In the genomic region with DNA sequence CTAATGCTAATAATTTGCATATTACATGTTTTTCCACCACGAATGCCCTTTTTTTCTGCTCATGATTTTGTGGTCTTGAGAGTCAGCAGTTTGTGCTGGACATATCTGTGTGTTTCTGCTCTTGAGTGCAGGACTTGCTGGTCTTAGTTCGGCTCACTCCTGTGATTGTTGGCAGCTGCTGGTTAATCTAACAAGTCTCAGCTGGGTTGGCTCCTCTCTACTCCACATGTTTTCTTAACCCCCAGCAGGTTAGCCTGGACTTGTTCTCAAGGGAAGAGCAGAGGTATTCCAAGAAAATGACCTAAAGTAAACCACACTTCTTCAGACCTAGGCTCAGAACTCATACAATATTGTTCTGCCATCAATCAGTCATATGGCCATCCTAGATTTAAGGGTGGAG, we compare ENCODE assay signal across 19 cellular contexts.
A peak's percentile ranks its signal among the peaks of the same experiment; 100 is the strongest.
DNase-seq lines count a peak whose midpoint lies in the region; ATAC-seq, FAIRE-seq and TF ChIP-seq lines count a peak whose summit lies in the region.
"Had no signal": no experiment of that assay in that cellular context is flagged by ENCODE, and none has a peak within 500 bp of the region (broad histone marks: within the 10 kb centered on the region; RNA-seq: fewer than 3 reads in every experiment).

No MANE protein-coding gene starts in this region.

- no peak for ATAC-seq in HG03196 (IDR thresholded peaks at IDR 0.05; ENCODE audit: unreplicated experiment)
- ATAC-seq: HCT116, K562, PC-3 had no signal

- H3K4me3 ChIP-seq in astrocyte of the spinal cord (ENCODE audit: low read depth, low read length) (no peak overlapping the region), fibroblast of villous mesenchyme (ENCODE audit: low read depth, low read length) (no peak overlapping the region), skeletal muscle cell (ENCODE audit: low read depth, low read length) (no peak overlapping the region)
- H3K4me3 ChIP-seq: K562 had no signal

- DNase-seq in NCI-H82 (lab: John Stamatoyannopoulos, UW) (peak; percentile 68), astrocyte of the spinal cord (ENCODE audit: low read depth, low spot score) (peak; percentile 55), fibroblast of villous mesenchyme (ENCODE audit: low read depth) (peak; percentile 1), skeletal muscle cell (ENCODE audit: low read depth) (peak; percentile 54), COLO668 (lab: John Stamatoyannopoulos, UW; ENCODE audit: unreplicated experiment) (no peak), GM12891 (ENCODE audit: insufficient read length, low spot score) (no peak)
- DNase-seq: C1 segment of cervical spinal cord, DMS79 treated with DMSO at 0.1 percent for 48 hours, GOT3, NCI-H1105, NCI-H2081 treated with DMSO at 0.1 percent for 48 hours, NCI-H510A, NCI-H774, PC-3, SIG-M5 had no signal

- TF ChIP-seq CTCF in astrocyte of the spinal cord (IDR thresholded peaks at IDR 0.05; ENCODE audit: low read depth, low read length) (no peak), fibroblast of villous mesenchyme (IDR thresholded peaks at IDR 0.05; ENCODE audit: insufficient read depth, low read depth, low read length) (no peak)

- no peak for TF ChIP-seq POLR2A in GM12891 (IDR thresholded peaks at IDR 0.05; ENCODE audit: low read depth, low read length)

- FAIRE-seq in GM12891 (lab: Jason Lieb, UNC), result no peak
- FAIRE-seq: GM19239, K562 had no signal

- in situ Hi-C loops in astrocyte of the spinal cord (cut with HindIII; ENCODE audit: low sequenced_read_pairs), result no loop called here

TF ChIP-seq in GM12891, 5 proteins besides CTCF, POLR2A, EP300 and RAD21:
- no peak for TF ChIP-seq POU2F2 (IDR thresholded peaks at IDR 0.05; ENCODE audit: low read depth, low read length)
- no peak for TF ChIP-seq PAX5 (IDR thresholded peaks at IDR 0.05; ENCODE audit: insufficient read depth, low read length, severe bottlenecking)
- TF ChIP-seq SPI1 (IDR thresholded peaks at IDR 0.05; ENCODE audit: low read depth, low read length), result no peak
- no peak for TF ChIP-seq TAF1 (IDR thresholded peaks at IDR 0.05; ENCODE audit: low read depth, low read length)
- TF ChIP-seq POLR2AphosphoS5 (IDR thresholded peaks at IDR 0.05; ENCODE audit: low read depth, low read length), result no peak

Comparison
In these comparisons a context has a peak if more than half of its experiments do, and no peak if none do; other contexts are left out.
1. DNase-seq: peak in NCI-H82 (single experiment), astrocyte of the spinal cord (single experiment), fibroblast of villous mesenchyme (single experiment) and skeletal muscle cell (single experiment); none in COLO668 (single experiment) and GM12891 (single experiment).